8 cellular contexts compared by ENCODE assay signal in genomic region chr10:73998623-73999622, GRCh38. TPM values are rescaled to one million over a fixed set of nuclear protein-coding genes. Genes with fewer than 3 reads are reported as not detected.
DNase-seq lines count a peak whose midpoint lies in the region; ATAC-seq and TF ChIP-seq lines count a peak whose summit lies in the region.

No MANE protein-coding gene starts in this region.

- peak overlapping the region; percentile 14 for H3K27ac ChIP-seq in CD4-positive, alpha-beta T cell (ENCODE audit: low read depth, low read length)

- H3K4me1 Mint-ChIP-seq in CD4-positive, alpha-beta T cell (ENCODE audit: low read depth) = peaks cover 64% of the 10 kb centered on the region
- peaks cover 39 to 54% (median 40%) of the 10 kb centered on the region in 3 donors for H3K4me1 Mint-ChIP-seq in T-cell

- no peaks in the 10 kb centered on the region for H3K27me3 ChIP-seq in CD4-positive, alpha-beta T cell (ENCODE audit: control insufficient read depth, insufficient read depth, low read length)

- peak overlapping the region; percentile 96 for H3K4me3 ChIP-seq in choroid plexus epithelial cell (ENCODE audit: low read depth, low read length)

- no peaks in the 10 kb centered on the region for H3K9me3 ChIP-seq in CD4-positive, alpha-beta T cell (ENCODE audit: control insufficient read depth, low read length)

- CTCF ChIA-PET in CD4-positive, alpha-beta T cell (lab: Charles Lee) = interaction anchor here (0.8 to 1.4 kb wide), 3 partner anchors 10 to 119 kb away, joined by 3 to 5 read pairs (median 3); no protein-coding TSS in a partner anchor
- CTCF ChIA-PET in T-cell (lab: Charles Lee) = interaction anchor here in 1 of 2 donors (0.6 to 2.1 kb wide), 5 partner anchors 10 to 119 kb away, joined by 3 to 7 read pairs (median 4); no protein-coding TSS in a partner anchor

- TF ChIP-seq CTCF in CD4-positive, alpha-beta T cell (IDR thresholded peaks at IDR 0.05) = no peak
- peak; percentile 51 for TF ChIP-seq CTCF in choroid plexus epithelial cell (conservative IDR thresholded peaks at IDR 0.05; ENCODE audit: low read depth, low read length)

- DNase-seq in CD4-positive, alpha-beta T cell = no peak
- DNase-seq in T-cell (peak in 5 of 34 experiments; percentile 3 to 11 (median 4)), choroid plexus epithelial cell (ENCODE audit: low read depth) (peak; percentile 55), kidney glomerular epithelial cell (lab: John Stamatoyannopoulos, UW) (peak; percentile 81)
- DNase-seq in stimulated activated CD4-positive, alpha-beta T cell treated with anti-CD3 and anti-CD28 coated beads, Interleukin-4, amount 100 ng/mL, for 1 hour = peak; percentile 9

- ATAC-seq in CD4-positive, alpha-beta T cell (ENCODE audit: poor library complexity) = no peak
- ATAC-seq in HG03135 (IDR thresholded peaks at IDR 0.05; ENCODE audit: unreplicated experiment) (peak; percentile 2), T-cell (replicated peaks in 1 of 4) (no peak), GM18511 (IDR thresholded peaks at IDR 0.05; ENCODE audit: unreplicated experiment) (no peak), HG02571 (IDR thresholded peaks at IDR 0.05; ENCODE audit: unreplicated experiment) (no peak)

- peak overlapping the region; percentile 83 for H3K27ac Mint-ChIP-seq in CD4-positive, alpha-beta T cell
- H3K27ac Mint-ChIP-seq in T-cell = peak overlapping the region; percentile 84 to 87

- peaks cover 17% of the 10 kb centered on the region for H3K36me3 Mint-ChIP-seq in CD4-positive, alpha-beta T cell (ENCODE audit: low read depth)
- H3K36me3 Mint-ChIP-seq in T-cell = no peaks in the 10 kb centered on the region

- H3K9me3 Mint-ChIP-seq in CD4-positive, alpha-beta T cell = no peaks in the 10 kb centered on the region
- H3K9me3 Mint-ChIP-seq in T-cell = no peaks in the 10 kb centered on the region

- H3K4me3 Mint-ChIP-seq in CD4-positive, alpha-beta T cell = peak overlapping the region; percentile 92
- peak overlapping the region; percentile 86 to 98 (median 97) for H3K4me3 Mint-ChIP-seq in T-cell

- H3K27me3 Mint-ChIP-seq in CD4-positive, alpha-beta T cell = no peaks in the 10 kb centered on the region
- H3K27me3 Mint-ChIP-seq in T-cell = no peaks in the 10 kb centered on the region

- POLR2A ChIA-PET in CD4-positive, alpha-beta T cell (lab: Charles Lee) = interaction anchor here (0.9 to 2.4 kb wide), 7 partner anchors 24 to 113 kb away, joined by 3 to 17 read pairs (median 3); no protein-coding TSS in a partner anchor
- POLR2A ChIA-PET in T-cell (lab: Charles Lee) = interaction anchor here in 1 of 2 donors (0.6 to 0.7 kb wide), 3 partner anchors 21 to 669 kb away, joined by 3 to 4 read pairs (median 4); no protein-coding TSS in a partner anchor

- intact Hi-C loops in CD4-positive, alpha-beta T cell (cut with DNase I, micrococcal nuclease) = loop anchor here (2.0 to 10.0 kb wide), 4 partner anchors 42 to 586 kb away; no protein-coding TSS in a partner anchor

RNA-seq across cellular contexts. Expression of gene VCL, which starts 1.0 kb away (rescaled TPM):
- 10 to 100 TPM; 18.5 to 19.7 TPM for total RNA-seq in CD4-positive, alpha-beta T cell
- total RNA-seq in T-cell = 10 to 100 TPM; 22.6 to 48.7 (median 27.0) TPM

Comparison
In these comparisons a context has a peak if more than half of its experiments do, and no peak if none do; other contexts are left out.
1. DNase-seq: peak in choroid plexus epithelial cell (single experiment), kidney glomerular epithelial cell (single experiment) and stimulated activated CD4-positive, alpha-beta T cell treated with anti-CD3 and anti-CD28 coated beads, Interleukin-4, amount 100 ng/mL, for 1 hour (single experiment); none in CD4-positive, alpha-beta T cell (0 of 10).